18 cellular contexts compared by ENCODE assay signal in the genomic region with DNA sequence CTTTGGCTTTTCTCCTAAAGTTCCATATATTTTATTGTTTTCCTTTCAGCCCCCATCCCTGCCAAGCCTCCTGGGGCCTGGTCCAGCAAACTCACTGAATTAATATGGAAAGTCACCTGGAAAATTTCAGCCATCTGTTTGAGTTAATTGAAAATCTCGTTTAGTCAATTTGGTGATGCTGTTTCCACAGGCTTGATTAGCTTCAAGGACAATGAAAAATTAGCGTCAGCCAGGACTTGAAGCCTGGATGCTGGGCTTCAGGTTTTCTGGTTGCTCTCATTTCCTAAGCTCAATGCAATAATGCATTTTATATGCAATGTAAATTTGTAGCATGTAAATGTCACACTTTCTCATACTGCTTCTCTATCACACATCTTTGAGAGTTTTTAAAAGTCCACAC.
DNase-seq lines count a peak whose midpoint lies in the region; ATAC-seq and TF ChIP-seq lines count a peak whose summit lies in the region.
"Had no signal": no experiment of that assay in that cellular context is flagged by ENCODE, and none has a peak within 500 bp of the region (broad histone marks: within the 10 kb centered on the region; RNA-seq: fewer than 3 reads in every experiment).

No MANE protein-coding gene starts in this region.

- no peak overlapping the region for H3K4me2 ChIP-seq in OCI-LY7 (ENCODE audit: low read length)
- H3K4me2 ChIP-seq: BLaER1 treated with 17β-estradiol and CSF1 and Interleukin-3, amounts not matched to agents 10 nM and 100 nM; GM23338 had no signal

- CTCF ChIA-PET in OCI-LY7 (lab: Charles Lee; ENCODE audit: unreplicated experiment): no interaction called here

- no peaks in the 10 kb centered on the region for H4K20me1 ChIP-seq in OCI-LY7 (ENCODE audit: insufficient read depth, low read length)
- H4K20me1 ChIP-seq: BLaER1 treated with 17β-estradiol and CSF1 and Interleukin-3, amounts not matched to agents 10 nM and 100 nM had no signal

- no peak for TF ChIP-seq CTCF in BE2C (IDR thresholded peaks at IDR 0.05; ENCODE audit: low read depth, low read length)
- no peak for TF ChIP-seq CTCF in OCI-LY7 (conservative IDR thresholded peaks at IDR 0.05; ENCODE audit: low read length)
- no peak for TF ChIP-seq CTCF in body of pancreas (IDR thresholded peaks at IDR 0.05)

- H3K4me3 ChIP-seq in BE2C (ENCODE audit: low read depth, low read length) (no peak overlapping the region), OCI-LY7 (ENCODE audit: low read depth, low read length, poor library complexity, severe bottlenecking) (no peak overlapping the region), body of pancreas (no peak overlapping the region)
- H3K4me3 ChIP-seq: BLaER1 treated with 17β-estradiol and CSF1 and Interleukin-3, amounts not matched to agents 10 nM and 100 nM; GM23338 had no signal

- H3K27me3 ChIP-seq in BE2C: no peaks in the 10 kb centered on the region
- H3K27me3 ChIP-seq in body of pancreas: no peaks in the 10 kb centered on the region
- H3K27me3 ChIP-seq: BLaER1 treated with 17β-estradiol and CSF1 and Interleukin-3, amounts not matched to agents 10 nM and 100 nM had no signal

- WGBS in body of pancreas, 2 donors: 53% methylated on average over 2 of the region's 2 CpGs

- no peak overlapping the region for H3K27ac ChIP-seq in OCI-LY7 (ENCODE audit: low read depth, low read length, poor library complexity, severe bottlenecking)
- no peak overlapping the region for H3K27ac ChIP-seq in body of pancreas
- H3K27ac ChIP-seq: 22Rv1; BLaER1 treated with 17β-estradiol and CSF1 and Interleukin-3, amounts not matched to agents 10 nM and 100 nM had no signal

- no peaks in the 10 kb centered on the region for H3K79me2 ChIP-seq in OCI-LY7 (ENCODE audit: insufficient read depth, low read depth, low read length)

- H3K9me3 ChIP-seq in BE2C: no peaks in the 10 kb centered on the region
- no peaks in the 10 kb centered on the region for H3K9me3 ChIP-seq in OCI-LY7 (ENCODE audit: low read length)
- no peaks in the 10 kb centered on the region for H3K9me3 ChIP-seq in body of pancreas

- H3K36me3 ChIP-seq in BE2C (peaks cover 6% of the 10 kb centered on the region), OCI-LY7 (ENCODE audit: insufficient read depth, low read length) (no peaks in the 10 kb centered on the region), body of pancreas (replicated peaks in 1 of 2; ENCODE audit: insufficient read depth in 1 of 2, low read depth in 2 of 2) (no peaks in the 10 kb centered on the region)
- H3K36me3 ChIP-seq: BLaER1 treated with 17β-estradiol and CSF1 and Interleukin-3, amounts not matched to agents 10 nM and 100 nM had no signal

- H2AFZ ChIP-seq in OCI-LY7 (ENCODE audit: low read length): no peak overlapping the region
- H2AFZ ChIP-seq: GM23338 had no signal

- POLR2A ChIA-PET in OCI-LY7 (lab: Charles Lee): no interaction called here

- DNase-seq in BE2C (peak; percentile 50), G401 (ENCODE audit: low spot score) (peak; percentile 84), cerebellum (ENCODE audit: low spot score) (peak; percentile 52), OCI-LY7 (ENCODE audit: low spot score) (no peak), body of pancreas (no peak), NCI-H1694 treated with DMSO at 0.1 percent for 48 hours (lab: John Stamatoyannopoulos, UW) (no peak)
- DNase-seq: CD4-positive, alpha-beta T cell; CD8-positive, alpha-beta memory T cell; DMS79; EL; GF-D8; H9 had no signal

- TF ChIP-seq POLR2A in body of pancreas (IDR thresholded peaks at IDR 0.05): no peak

- no TSS peak for BruUV-seq in OCI-LY7 (replicated peaks; lab: Mats Ljungman, UMichigan)

- H3K4me1 ChIP-seq in BE2C: peaks cover 58% of the 10 kb centered on the region
- H3K4me1 ChIP-seq in OCI-LY7 (ENCODE audit: insufficient read depth, low read length, poor library complexity, severe bottlenecking): peaks cover 16% of the 10 kb centered on the region
- no peaks in the 10 kb centered on the region for H3K4me1 ChIP-seq in body of pancreas

- no peaks in the 10 kb centered on the region for H3K9me2 ChIP-seq in OCI-LY7 (ENCODE audit: insufficient read depth, low read length)

- intact Hi-C loops in OCI-LY7 (cut with micrococcal nuclease; ENCODE audit: unreplicated experiment): no loop called here
- intact Hi-C loops in body of pancreas (cut with DNase I): no loop called here

- in situ Hi-C loops in G401 (cut with HindIII; ENCODE audit: low sequenced_read_pairs): no loop called here

- ATAC-seq in SK-N-SH treated with all-trans-retinoic acid at 6 μM for 48 hours (no peak), HG03025 (IDR thresholded peaks at IDR 0.05; ENCODE audit: low FRiP score, unreplicated experiment) (no peak), body of pancreas (no peak)
- ATAC-seq: GM23338, HCT116 had no signal

TF ChIP-seq in SK-N-SH treated with all-trans-retinoic acid at 6 μM for 48 hours, 23 proteins besides CTCF, POLR2A, EP300 and RAD21 (continues in another document):
- no peak for TF ChIP-seq ZNF8 (CRISPR knock-in tag; IDR thresholded peaks at IDR 0.05)
- no peak for TF ChIP-seq GLIS3 (CRISPR knock-in tag; IDR thresholded peaks at IDR 0.05)
- TF ChIP-seq OSR1 (CRISPR knock-in tag; IDR thresholded peaks at IDR 0.05): no peak
- TF ChIP-seq ZFP3 (CRISPR knock-in tag; IDR thresholded peaks at IDR 0.05): no peak
- TF ChIP-seq TOX (CRISPR knock-in tag; IDR thresholded peaks at IDR 0.05; ENCODE audit: borderline replicate concordance): no peak
- peak; percentile 84 for TF ChIP-seq TCF4 (CRISPR knock-in tag; IDR thresholded peaks at IDR 0.05; ENCODE audit: borderline replicate concordance)
- TF ChIP-seq, protein P1, sequence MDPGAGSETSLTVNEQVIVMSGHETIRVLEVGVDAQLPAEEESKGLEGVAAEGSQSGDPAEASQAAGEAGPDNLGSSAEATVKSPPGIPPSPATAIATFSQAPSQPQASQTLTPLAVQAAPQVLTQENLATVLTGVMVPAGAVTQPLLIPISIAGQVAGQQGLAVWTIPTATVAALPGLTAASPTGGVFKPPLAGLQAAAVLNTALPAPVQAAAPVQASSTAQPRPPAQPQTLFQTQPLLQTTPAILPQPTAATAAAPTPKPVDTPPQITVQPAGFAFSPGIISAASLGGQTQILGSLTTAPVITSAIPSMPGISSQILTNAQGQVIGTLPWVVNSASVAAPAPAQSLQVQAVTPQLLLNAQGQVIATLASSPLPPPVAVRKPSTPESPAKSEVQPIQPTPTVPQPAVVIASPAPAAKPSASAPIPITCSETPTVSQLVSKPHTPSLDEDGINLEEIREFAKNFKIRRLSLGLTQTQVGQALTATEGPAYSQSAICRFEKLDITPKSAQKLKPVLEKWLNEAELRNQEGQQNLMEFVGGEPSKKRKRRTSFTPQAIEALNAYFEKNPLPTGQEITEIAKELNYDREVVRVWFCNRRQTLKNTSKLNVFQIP (CRISPR knock-in tag; IDR thresholded peaks at IDR 0.05; ENCODE audit: borderline replicate concordance, low read depth): no peak
- TF ChIP-seq CSDC2 (CRISPR knock-in tag; IDR thresholded peaks at IDR 0.05): no peak
- no peak for TF ChIP-seq ZC3H10 (CRISPR knock-in tag; IDR thresholded peaks at IDR 0.05)
- TF ChIP-seq ZNF70 (CRISPR knock-in tag; IDR thresholded peaks at IDR 0.05): no peak
- TF ChIP-seq, protein P2, sequence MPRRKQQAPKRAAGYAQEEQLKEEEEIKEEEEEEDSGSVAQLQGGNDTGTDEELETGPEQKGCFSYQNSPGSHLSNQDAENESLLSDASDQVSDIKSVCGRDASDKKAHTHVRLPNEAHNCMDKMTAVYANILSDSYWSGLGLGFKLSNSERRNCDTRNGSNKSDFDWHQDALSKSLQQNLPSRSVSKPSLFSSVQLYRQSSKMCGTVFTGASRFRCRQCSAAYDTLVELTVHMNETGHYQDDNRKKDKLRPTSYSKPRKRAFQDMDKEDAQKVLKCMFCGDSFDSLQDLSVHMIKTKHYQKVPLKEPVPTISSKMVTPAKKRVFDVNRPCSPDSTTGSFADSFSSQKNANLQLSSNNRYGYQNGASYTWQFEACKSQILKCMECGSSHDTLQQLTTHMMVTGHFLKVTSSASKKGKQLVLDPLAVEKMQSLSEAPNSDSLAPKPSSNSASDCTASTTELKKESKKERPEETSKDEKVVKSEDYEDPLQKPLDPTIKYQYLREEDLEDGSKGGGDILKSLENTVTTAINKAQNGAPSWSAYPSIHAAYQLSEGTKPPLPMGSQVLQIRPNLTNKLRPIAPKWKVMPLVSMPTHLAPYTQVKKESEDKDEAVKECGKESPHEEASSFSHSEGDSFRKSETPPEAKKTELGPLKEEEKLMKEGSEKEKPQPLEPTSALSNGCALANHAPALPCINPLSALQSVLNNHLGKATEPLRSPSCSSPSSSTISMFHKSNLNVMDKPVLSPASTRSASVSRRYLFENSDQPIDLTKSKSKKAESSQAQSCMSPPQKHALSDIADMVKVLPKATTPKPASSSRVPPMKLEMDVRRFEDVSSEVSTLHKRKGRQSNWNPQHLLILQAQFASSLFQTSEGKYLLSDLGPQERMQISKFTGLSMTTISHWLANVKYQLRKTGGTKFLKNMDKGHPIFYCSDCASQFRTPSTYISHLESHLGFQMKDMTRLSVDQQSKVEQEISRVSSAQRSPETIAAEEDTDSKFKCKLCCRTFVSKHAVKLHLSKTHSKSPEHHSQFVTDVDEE (CRISPR knock-in tag; IDR thresholded peaks at IDR 0.05): peak; percentile 74; the same call in 1 of the 2 replicates
- TF ChIP-seq, protein P3, sequence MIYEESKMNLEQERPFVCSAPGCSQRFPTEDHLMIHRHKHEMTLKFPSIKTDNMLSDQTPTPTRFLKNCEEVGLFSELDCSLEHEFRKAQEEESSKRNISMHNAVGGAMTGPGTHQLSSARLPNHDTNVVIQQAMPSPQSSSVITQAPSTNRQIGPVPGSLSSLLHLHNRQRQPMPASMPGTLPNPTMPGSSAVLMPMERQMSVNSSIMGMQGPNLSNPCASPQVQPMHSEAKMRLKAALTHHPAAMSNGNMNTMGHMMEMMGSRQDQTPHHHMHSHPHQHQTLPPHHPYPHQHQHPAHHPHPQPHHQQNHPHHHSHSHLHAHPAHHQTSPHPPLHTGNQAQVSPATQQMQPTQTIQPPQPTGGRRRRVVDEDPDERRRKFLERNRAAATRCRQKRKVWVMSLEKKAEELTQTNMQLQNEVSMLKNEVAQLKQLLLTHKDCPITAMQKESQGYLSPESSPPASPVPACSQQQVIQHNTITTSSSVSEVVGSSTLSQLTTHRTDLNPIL (CRISPR knock-in tag; IDR thresholded peaks at IDR 0.05; ENCODE audit: low read depth): no peak
- no peak for TF ChIP-seq CSRNP3 (CRISPR knock-in tag; IDR thresholded peaks at IDR 0.05)

Comparison
In these comparisons a context has a peak if more than half of its experiments do, and no peak if none do; other contexts are left out.
1. DNase-seq: peak in BE2C (single experiment), G401 (single experiment) and cerebellum (single experiment); none in OCI-LY7 (single experiment), body of pancreas (0 of 4) and NCI-H1694 treated with DMSO at 0.1 percent for 48 hours (single experiment).